In the genomic region with DNA sequence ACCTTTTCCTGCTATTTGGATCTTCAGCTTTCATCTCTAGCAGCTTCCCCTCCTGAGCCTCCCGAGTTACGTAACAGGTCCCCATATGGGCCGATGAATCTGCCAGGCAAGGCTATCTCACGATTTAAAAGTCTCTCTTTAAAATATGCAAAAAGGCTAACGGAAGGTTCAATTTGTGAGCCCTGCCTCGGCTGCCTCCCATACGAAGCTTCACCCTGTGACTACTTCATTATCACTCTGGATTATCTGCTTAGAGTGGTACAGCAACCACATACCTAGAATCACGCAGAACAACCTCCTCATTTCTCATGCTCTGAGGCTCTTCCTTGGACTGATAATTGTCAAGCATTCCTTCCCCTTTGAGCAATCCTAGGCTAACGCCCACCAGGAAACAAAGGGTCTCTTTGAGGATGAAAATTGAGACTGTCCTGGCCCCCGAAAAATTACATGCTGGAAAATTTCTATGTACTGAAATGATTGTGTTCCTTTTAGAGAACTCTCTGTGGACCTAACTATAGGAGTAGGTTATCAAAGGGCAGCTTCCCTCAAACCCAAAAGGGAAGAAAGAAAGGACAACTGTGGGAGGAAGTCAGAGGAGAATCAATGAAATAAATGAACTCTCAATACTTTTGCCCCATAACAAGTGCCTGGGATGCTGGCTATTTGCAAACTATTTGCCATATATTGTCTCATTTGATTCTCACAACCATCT, we compare ENCODE assay signal across 2 cellular contexts.
TF ChIP-seq lines count a peak whose summit lies in the region.

No MANE protein-coding gene starts in this region.

TF ChIP-seq in HepG2, 621 proteins besides CTCF, POLR2A, EP300 and RAD21 (continued from another document):
- TF ChIP-seq, protein P1, sequence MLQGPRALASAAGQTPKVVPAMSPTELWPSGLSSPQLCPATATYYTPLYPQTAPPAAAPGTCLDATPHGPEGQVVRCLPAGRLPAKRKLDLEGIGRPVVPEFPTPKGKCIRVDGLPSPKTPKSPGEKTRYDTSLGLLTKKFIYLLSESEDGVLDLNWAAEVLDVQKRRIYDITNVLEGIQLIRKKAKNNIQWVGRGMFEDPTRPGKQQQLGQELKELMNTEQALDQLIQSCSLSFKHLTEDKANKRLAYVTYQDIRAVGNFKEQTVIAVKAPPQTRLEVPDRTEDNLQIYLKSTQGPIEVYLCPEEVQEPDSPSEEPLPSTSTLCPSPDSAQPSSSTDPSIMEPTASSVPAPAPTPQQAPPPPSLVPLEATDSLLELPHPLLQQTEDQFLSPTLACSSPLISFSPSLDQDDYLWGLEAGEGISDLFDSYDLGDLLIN (CRISPR knock-in tag; IDR thresholded peaks at IDR 0.05; ENCODE audit: borderline replicate concordance), result no peak
- TF ChIP-seq NFRKB (IDR thresholded peaks at IDR 0.05) (no peak), ZNF746 (CRISPR knock-in tag; IDR thresholded peaks at IDR 0.05) (no peak)

TF ChIP-seq in K562, 482 proteins besides CTCF, POLR2A, EP300 and RAD21 (continued from another document):
- 0 out of 2 replicates have a peak, but pooled peaks have one; percentile 2 for TF ChIP-seq JUND (IDR thresholded peaks at IDR 0.05; ENCODE audit: borderline replicate concordance, low read depth, low read length)
- no peak for TF ChIP-seq JUND (tag; IDR thresholded peaks at IDR 0.05; ENCODE audit: borderline replicate concordance, low read depth, low read length)
- peak; percentile 18; the same call in 1 of the 2 replicates for TF ChIP-seq GATA2 (CRISPR knock-in tag; IDR thresholded peaks at IDR 0.05)
- no peak for TF ChIP-seq ZNF347 (CRISPR knock-in tag; IDR thresholded peaks at IDR 0.05; ENCODE audit: low read depth)
- no peak for TF ChIP-seq ZNF263 (CRISPR knock-in tag; IDR thresholded peaks at IDR 0.05; ENCODE audit: borderline replicate concordance)
- no peak for TF ChIP-seq CEBPG (CRISPR knock-in tag; IDR thresholded peaks at IDR 0.05)
- peak; percentile 62 to 86; a peak in 3 of 4 replicates for TF ChIP-seq CEBPG (tag; conservative IDR thresholded peaks at IDR 0.05 in 1 of 2, IDR thresholded peaks at IDR 0.05 in 1 of 2)
- no peak for TF ChIP-seq ZNF707 (CRISPR knock-in tag; conservative IDR thresholded peaks at IDR 0.05)
- TF ChIP-seq, protein P2, sequence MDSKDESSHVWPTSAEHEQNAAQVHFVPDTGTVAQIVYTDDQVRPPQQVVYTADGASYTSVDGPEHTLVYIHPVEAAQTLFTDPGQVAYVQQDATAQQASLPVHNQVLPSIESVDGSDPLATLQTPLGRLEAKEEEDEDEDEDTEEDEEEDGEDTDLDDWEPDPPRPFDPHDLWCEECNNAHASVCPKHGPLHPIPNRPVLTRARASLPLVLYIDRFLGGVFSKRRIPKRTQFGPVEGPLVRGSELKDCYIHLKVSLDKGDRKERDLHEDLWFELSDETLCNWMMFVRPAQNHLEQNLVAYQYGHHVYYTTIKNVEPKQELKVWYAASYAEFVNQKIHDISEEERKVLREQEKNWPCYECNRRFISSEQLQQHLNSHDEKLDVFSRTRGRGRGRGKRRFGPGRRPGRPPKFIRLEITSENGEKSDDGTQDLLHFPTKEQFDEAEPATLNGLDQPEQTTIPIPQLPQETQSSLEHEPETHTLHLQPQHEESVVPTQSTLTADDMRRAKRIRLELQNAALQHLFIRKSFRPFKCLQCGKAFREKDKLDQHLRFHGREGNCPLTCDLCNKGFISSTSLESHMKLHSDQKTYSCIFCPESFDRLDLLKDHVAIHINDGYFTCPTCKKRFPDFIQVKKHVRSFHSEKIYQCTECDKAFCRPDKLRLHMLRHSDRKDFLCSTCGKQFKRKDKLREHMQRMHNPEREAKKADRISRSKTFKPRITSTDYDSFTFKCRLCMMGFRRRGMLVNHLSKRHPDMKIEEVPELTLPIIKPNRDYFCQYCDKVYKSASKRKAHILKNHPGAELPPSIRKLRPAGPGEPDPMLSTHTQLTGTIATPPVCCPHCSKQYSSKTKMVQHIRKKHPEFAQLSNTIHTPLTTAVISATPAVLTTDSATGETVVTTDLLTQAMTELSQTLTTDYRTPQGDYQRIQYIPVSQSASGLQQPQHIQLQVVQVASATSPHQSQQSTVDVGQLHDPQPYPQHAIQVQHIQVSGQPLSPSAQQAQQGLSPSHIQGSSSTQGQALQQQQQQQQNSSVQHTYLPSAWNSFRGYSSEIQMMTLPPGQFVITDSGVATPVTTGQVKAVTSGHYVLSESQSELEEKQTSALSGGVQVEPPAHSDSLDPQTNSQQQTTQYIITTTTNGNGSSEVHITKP (IDR thresholded peaks at IDR 0.05; ENCODE audit: partially characterized antibody), result no peak
- peak; percentile 20; the same call in 1 of the 2 replicates for TF ChIP-seq SPI1 (IDR thresholded peaks at IDR 0.05; ENCODE audit: borderline replicate concordance, low read depth, low read length)
- TF ChIP-seq EP400 (IDR thresholded peaks at IDR 0.05), result no peak
- TF ChIP-seq, protein P3, sequence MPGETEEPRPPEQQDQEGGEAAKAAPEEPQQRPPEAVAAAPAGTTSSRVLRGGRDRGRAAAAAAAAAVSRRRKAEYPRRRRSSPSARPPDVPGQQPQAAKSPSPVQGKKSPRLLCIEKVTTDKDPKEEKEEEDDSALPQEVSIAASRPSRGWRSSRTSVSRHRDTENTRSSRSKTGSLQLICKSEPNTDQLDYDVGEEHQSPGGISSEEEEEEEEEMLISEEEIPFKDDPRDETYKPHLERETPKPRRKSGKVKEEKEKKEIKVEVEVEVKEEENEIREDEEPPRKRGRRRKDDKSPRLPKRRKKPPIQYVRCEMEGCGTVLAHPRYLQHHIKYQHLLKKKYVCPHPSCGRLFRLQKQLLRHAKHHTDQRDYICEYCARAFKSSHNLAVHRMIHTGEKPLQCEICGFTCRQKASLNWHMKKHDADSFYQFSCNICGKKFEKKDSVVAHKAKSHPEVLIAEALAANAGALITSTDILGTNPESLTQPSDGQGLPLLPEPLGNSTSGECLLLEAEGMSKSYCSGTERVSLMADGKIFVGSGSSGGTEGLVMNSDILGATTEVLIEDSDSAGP (CRISPR knock-in tag; IDR thresholded peaks at IDR 0.05), result no peak
- no peak for TF ChIP-seq ATF1 (CRISPR knock-in tag; IDR thresholded peaks at IDR 0.05)
- peak; percentile 43; the same call in 1 of the 2 replicates for TF ChIP-seq ATF1 (tag; IDR thresholded peaks at IDR 0.05)
- TF ChIP-seq CREM (IDR thresholded peaks at IDR 0.05; ENCODE audit: low read depth), result peak; percentile 7; the same call in 1 of the 2 replicates
- TF ChIP-seq, protein P4, sequence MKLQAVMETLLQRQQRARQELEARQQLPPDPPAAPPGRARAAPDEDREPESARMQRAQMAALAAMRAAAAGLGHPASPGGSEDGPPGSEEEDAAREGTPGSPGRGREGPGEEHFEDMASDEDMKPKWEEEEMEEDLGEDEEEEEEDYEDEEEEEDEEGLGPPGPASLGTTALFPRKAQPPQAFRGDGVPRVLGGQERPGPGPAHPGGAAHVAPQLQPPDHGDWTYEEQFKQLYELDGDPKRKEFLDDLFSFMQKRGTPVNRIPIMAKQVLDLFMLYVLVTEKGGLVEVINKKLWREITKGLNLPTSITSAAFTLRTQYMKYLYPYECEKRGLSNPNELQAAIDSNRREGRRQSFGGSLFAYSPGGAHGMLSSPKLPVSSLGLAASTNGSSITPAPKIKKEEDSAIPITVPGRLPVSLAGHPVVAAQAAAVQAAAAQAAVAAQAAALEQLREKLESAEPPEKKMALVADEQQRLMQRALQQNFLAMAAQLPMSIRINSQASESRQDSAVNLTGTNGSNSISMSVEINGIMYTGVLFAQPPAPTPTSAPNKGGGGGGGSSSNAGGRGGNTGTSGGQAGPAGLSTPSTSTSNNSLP (IDR thresholded peaks at IDR 0.05; ENCODE audit: borderline replicate concordance, low read depth, low read length), result no peak
- TF ChIP-seq FOXJ2 (tag; IDR thresholded peaks at IDR 0.05), result 0 out of 2 replicates have a peak, but pooled peaks have one; percentile 26
- TF ChIP-seq, protein P5, sequence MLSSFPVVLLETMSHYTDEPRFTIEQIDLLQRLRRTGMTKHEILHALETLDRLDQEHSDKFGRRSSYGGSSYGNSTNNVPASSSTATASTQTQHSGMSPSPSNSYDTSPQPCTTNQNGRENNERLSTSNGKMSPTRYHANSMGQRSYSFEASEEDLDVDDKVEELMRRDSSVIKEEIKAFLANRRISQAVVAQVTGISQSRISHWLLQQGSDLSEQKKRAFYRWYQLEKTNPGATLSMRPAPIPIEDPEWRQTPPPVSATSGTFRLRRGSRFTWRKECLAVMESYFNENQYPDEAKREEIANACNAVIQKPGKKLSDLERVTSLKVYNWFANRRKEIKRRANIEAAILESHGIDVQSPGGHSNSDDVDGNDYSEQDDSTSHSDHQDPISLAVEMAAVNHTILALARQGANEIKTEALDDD (IDR thresholded peaks at IDR 0.05), result peak; percentile 62
- 0 out of 2 replicates have a peak, but pooled peaks have one; percentile 60 for TF ChIP-seq KAT7 (CRISPR knock-in tag; IDR thresholded peaks at IDR 0.05; ENCODE audit: borderline replicate concordance)
- peak; percentile 42; the same call in 1 of the 2 replicates for TF ChIP-seq FOXM1 (IDR thresholded peaks at IDR 0.05; ENCODE audit: low read depth)
- no peak for TF ChIP-seq FOXM1 (CRISPR knock-in tag; IDR thresholded peaks at IDR 0.05; ENCODE audit: low read depth)
- TF ChIP-seq NCOA1 (IDR thresholded peaks at IDR 0.05; ENCODE audit: low read depth), result no peak
- peak; percentile 61; the same call in 1 of the 2 replicates for TF ChIP-seq MYNN (IDR thresholded peaks at IDR 0.05)
- no peak for TF ChIP-seq MYNN (CRISPR knock-in tag; IDR thresholded peaks at IDR 0.05)
- peak; percentile 28; the same call in 1 of the 2 replicates for TF ChIP-seq SMARCA4 (IDR thresholded peaks at IDR 0.05)
- TF ChIP-seq MTA3 (IDR thresholded peaks at IDR 0.05; ENCODE audit: borderline replicate concordance), result peak; percentile 22; the same call in 1 of the 2 replicates
- TF ChIP-seq, protein P6, sequence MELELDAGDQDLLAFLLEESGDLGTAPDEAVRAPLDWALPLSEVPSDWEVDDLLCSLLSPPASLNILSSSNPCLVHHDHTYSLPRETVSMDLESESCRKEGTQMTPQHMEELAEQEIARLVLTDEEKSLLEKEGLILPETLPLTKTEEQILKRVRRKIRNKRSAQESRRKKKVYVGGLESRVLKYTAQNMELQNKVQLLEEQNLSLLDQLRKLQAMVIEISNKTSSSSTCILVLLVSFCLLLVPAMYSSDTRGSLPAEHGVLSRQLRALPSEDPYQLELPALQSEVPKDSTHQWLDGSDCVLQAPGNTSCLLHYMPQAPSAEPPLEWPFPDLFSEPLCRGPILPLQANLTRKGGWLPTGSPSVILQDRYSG (tag; conservative IDR thresholded peaks at IDR 0.05; ENCODE audit: low read depth), result no peak
- peak; percentile 48; the same call in 1 of the 2 replicates for TF ChIP-seq SMARCE1 (IDR thresholded peaks at IDR 0.05)
- peak; percentile 16 for TF ChIP-seq NEUROD1 (IDR thresholded peaks at IDR 0.05; ENCODE audit: borderline replicate concordance, low read depth, low read length, partially characterized antibody)
- TF ChIP-seq RCOR1 (IDR thresholded peaks at IDR 0.05; ENCODE audit: borderline replicate concordance in 1 of 2, low read depth in 2 of 2, low read length in 2 of 2), result 0 out of 4 replicates have a peak, but pooled peaks of 1 of the 2 experiments have one; percentile 14
- TF ChIP-seq DPF2 (IDR thresholded peaks at IDR 0.05), result peak; percentile 29
- TF ChIP-seq SMARCA5 (IDR thresholded peaks at IDR 0.05), result no peak
- TF ChIP-seq, protein P7, sequence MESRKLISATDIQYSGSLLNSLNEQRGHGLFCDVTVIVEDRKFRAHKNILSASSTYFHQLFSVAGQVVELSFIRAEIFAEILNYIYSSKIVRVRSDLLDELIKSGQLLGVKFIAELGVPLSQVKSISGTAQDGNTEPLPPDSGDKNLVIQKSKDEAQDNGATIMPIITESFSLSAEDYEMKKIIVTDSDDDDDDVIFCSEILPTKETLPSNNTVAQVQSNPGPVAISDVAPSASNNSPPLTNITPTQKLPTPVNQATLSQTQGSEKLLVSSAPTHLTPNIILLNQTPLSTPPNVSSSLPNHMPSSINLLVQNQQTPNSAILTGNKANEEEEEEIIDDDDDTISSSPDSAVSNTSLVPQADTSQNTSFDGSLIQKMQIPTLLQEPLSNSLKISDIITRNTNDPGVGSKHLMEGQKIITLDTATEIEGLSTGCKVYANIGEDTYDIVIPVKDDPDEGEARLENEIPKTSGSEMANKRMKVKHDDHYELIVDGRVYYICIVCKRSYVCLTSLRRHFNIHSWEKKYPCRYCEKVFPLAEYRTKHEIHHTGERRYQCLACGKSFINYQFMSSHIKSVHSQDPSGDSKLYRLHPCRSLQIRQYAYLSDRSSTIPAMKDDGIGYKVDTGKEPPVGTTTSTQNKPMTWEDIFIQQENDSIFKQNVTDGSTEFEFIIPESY (CRISPR knock-in tag; IDR thresholded peaks at IDR 0.05), result no peak
- no peak for TF ChIP-seq MIER1 (IDR thresholded peaks at IDR 0.05; ENCODE audit: low read depth)
- TF ChIP-seq, protein P8, sequence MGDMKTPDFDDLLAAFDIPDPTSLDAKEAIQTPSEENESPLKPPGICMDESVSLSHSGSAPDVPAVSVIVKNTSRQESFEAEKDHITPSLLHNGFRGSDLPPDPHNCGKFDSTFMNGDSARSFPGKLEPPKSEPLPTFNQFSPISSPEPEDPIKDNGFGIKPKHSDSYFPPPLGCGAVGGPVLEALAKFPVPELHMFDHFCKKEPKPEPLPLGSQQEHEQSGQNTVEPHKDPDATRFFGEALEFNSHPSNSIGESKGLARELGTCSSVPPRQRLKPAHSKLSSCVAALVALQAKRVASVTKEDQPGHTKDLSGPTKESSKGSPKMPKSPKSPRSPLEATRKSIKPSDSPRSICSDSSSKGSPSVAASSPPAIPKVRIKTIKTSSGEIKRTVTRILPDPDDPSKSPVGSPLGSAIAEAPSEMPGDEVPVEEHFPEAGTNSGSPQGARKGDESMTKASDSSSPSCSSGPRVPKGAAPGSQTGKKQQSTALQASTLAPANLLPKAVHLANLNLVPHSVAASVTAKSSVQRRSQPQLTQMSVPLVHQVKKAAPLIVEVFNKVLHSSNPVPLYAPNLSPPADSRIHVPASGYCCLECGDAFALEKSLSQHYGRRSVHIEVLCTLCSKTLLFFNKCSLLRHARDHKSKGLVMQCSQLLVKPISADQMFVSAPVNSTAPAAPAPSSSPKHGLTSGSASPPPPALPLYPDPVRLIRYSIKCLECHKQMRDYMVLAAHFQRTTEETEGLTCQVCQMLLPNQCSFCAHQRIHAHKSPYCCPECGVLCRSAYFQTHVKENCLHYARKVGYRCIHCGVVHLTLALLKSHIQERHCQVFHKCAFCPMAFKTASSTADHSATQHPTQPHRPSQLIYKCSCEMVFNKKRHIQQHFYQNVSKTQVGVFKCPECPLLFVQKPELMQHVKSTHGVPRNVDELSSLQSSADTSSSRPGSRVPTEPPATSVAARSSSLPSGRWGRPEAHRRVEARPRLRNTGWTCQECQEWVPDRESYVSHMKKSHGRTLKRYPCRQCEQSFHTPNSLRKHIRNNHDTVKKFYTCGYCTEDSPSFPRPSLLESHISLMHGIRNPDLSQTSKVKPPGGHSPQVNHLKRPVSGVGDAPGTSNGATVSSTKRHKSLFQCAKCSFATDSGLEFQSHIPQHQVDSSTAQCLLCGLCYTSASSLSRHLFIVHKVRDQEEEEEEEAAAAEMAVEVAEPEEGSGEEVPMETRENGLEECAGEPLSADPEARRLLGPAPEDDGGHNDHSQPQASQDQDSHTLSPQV (IDR thresholded peaks at IDR 0.05), result peak; percentile 54
- 0 out of 2 replicates have a peak, but pooled peaks have one; percentile 24 for TF ChIP-seq ATF7 (IDR thresholded peaks at IDR 0.05)
- peak; percentile 92 for TF ChIP-seq CEBPB (tag; IDR thresholded peaks at IDR 0.05)
- TF ChIP-seq, protein P9, sequence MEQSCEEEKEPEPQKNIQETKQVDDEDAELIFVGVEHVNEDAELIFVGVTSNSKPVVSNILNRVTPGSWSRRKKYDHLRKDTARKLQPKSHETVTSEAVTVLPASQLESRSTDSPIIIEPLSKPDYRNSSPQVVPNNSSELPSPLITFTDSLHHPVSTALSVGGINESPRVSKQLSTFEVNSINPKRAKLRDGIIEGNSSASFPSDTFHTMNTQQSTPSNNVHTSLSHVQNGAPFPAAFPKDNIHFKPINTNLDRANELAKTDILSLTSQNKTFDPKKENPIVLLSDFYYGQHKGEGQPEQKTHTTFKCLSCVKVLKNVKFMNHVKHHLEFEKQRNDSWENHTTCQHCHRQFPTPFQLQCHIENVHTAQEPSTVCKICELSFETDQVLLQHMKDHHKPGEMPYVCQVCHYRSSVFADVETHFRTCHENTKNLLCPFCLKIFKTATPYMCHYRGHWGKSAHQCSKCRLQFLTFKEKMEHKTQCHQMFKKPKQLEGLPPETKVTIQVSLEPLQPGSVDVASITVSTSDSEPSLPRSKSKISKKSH (CRISPR knock-in tag; IDR thresholded peaks at IDR 0.05), result no peak
TF ChIP-seq in K562: peak in this region for 20.
